ENCODE assay signal across 24 cellular contexts in the genomic region with DNA sequence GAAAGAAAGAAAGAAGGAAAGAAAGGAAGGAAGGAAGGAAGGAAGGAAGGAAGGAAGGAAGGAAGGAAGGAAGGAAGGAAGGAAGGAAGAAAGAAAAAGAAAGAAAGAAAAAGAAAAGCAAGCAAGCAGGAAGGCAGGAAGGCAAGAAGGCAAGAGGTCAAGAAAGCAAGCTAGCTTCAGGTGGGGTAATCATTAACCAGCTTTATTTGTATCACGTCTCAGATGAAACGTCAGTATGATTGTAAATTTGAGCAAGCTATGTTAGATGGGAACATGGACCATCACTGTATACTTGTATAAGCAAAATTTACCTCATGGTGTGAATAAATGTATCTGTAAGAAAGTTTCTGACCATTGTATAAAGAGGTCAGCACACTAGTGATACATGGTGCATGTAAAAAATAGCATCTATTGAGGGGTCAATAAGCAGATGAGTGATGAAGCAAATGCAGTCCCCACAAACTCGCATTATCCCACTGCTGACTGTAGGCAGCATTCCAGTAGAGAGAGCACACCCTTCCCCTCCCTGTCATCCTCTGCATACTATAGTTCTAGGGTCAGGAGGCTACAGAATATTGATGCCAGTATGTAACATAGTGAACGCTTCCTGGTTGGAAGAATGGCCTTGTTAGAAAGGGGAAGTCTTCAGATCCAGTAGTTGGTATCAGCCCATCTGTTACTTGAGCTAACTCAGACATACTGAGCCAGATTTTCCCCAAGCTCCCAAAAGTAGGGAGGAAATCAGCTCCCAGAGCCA. TPM values are rescaled to one million over a fixed set of nuclear protein-coding genes. Genes with fewer than 3 reads are reported as not detected.
DNase-seq lines count a peak whose midpoint lies in the region; ATAC-seq and TF ChIP-seq lines count a peak whose summit lies in the region.
"Had no signal": no experiment of that assay in that cellular context is flagged by ENCODE, and none has a peak within 500 bp of the region (broad histone marks: within the 10 kb centered on the region; RNA-seq: fewer than 3 reads in every experiment).

No MANE protein-coding gene starts in this region.

- CTCF ChIA-PET in Calu3 (lab: Charles Lee) = no interaction called here
- CTCF ChIA-PET in HEK293 (lab: Yijun Ruan, JAX) = no interaction called here

- POLR2A ChIA-PET in HEK293 (lab: Yijun Ruan, JAX) = no interaction called here

- intact Hi-C loops in Calu3 (cut with micrococcal nuclease; ENCODE audit: unreplicated experiment) (no loop called here), left colon (cut with DNase I, micrococcal nuclease) (no loop called here)

- TF ChIP-seq CTCF in Calu3 (IDR thresholded peaks at IDR 0.05; ENCODE audit: unreplicated experiment) (no peak), HEK293 (tag by site-specific recombination; IDR thresholded peaks at IDR 0.05) (no peak), type B pancreatic cell (conservative IDR thresholded peaks at IDR 0.05) (no peak), endodermal cell (conservative IDR thresholded peaks at IDR 0.05) (no peak)

- no peaks in the 10 kb centered on the region for H3K9me3 Mint-ChIP-seq in Calu3 (ENCODE audit: low read depth, unreplicated experiment)
- H3K9me3 Mint-ChIP-seq in type B pancreatic cell = no peaks in the 10 kb centered on the region
- no peaks in the 10 kb centered on the region for H3K9me3 Mint-ChIP-seq in stimulated activated naive CD8-positive, alpha-beta T cell treated with anti-CD3 and anti-CD28 coated beads, Interleukin-15, amount 100 ng/mL, for 72 hours
- H3K9me3 Mint-ChIP-seq in endodermal cell = no peaks in the 10 kb centered on the region
- H3K9me3 Mint-ChIP-seq: CD4-positive, alpha-beta T cell had no signal

- H3K27me3 Mint-ChIP-seq in Calu3 (ENCODE audit: unreplicated experiment) (no peaks in the 10 kb centered on the region), type B pancreatic cell (no peaks in the 10 kb centered on the region), endodermal cell (ENCODE audit: insufficient read depth) (no peaks in the 10 kb centered on the region)
- no peaks in the 10 kb centered on the region for H3K27me3 Mint-ChIP-seq in stimulated activated naive CD8-positive, alpha-beta T cell treated with anti-CD3 and anti-CD28 coated beads, Interleukin-15, amount 100 ng/mL, for 72 hours
- H3K27me3 Mint-ChIP-seq: CD4-positive, alpha-beta T cell had no signal

- H3K27ac ChIP-seq in HEK293 (ENCODE audit: extremely low read depth, low read depth, low read length) (no peak overlapping the region), endodermal cell (ENCODE audit: low read depth, low read length) (no peak overlapping the region)
- H3K27ac ChIP-seq: BLaER1 treated with 17β-estradiol and CSF1 and Interleukin-3, amounts not matched to agents 10 nM and 100 nM; PC-9; SJCRH30 had no signal

- BruUV-seq in Calu3 (replicated peaks; lab: Mats Ljungman, UMichigan) = no TSS peak

- H3K9ac ChIP-seq in endodermal cell (ENCODE audit: extremely low read depth, low read length, poor library complexity, severe bottlenecking) = no peak overlapping the region
- H3K9ac ChIP-seq: BLaER1 treated with 17β-estradiol and CSF1 and Interleukin-3, amounts not matched to agents 10 nM and 100 nM had no signal

- no peaks in the 10 kb centered on the region for H3K36me3 ChIP-seq in HEK293 (ENCODE audit: control insufficient read depth in 2 of 2, insufficient read depth in 1 of 2, low read length in 2 of 2)
- no peaks in the 10 kb centered on the region for H3K36me3 ChIP-seq in endodermal cell (ENCODE audit: control insufficient read depth, insufficient read depth, low read length)
- H3K36me3 ChIP-seq: BLaER1 treated with 17β-estradiol and CSF1 and Interleukin-3, amounts not matched to agents 10 nM and 100 nM; MG63; SJCRH30 had no signal

- H3K4me3 ChIP-seq in HEK293 (ENCODE audit: low read depth, low read length) (no peak overlapping the region), endodermal cell (ENCODE audit: low read length) (no peak overlapping the region)
- H3K4me3 ChIP-seq: BLaER1 treated with 17β-estradiol and CSF1 and Interleukin-3, amounts not matched to agents 10 nM and 100 nM; MG63; PC-9; SJCRH30 had no signal

- peak overlapping the region; percentile 70 for H3K27ac Mint-ChIP-seq in Calu3 (ENCODE audit: unreplicated experiment)
- peak overlapping the region; percentile 45 for H3K27ac Mint-ChIP-seq in type B pancreatic cell
- no peak overlapping the region for H3K27ac Mint-ChIP-seq in stimulated activated naive CD8-positive, alpha-beta T cell treated with anti-CD3 and anti-CD28 coated beads, Interleukin-15, amount 100 ng/mL, for 72 hours
- no peak overlapping the region for H3K27ac Mint-ChIP-seq in endodermal cell
- H3K27ac Mint-ChIP-seq: CD4-positive, alpha-beta T cell had no signal

- ATAC-seq in left colon = peak; percentile 84
- ATAC-seq in stimulated activated naive CD8-positive, alpha-beta T cell treated with anti-CD3 and anti-CD28 coated beads, Interleukin-15, amount 100 ng/mL, for 72 hours = no peak
- ATAC-seq: Right ventricle myocardium inferior, SK-N-SH treated with all-trans-retinoic acid at 6 μM for 48 hours had no signal

- no peaks in the 10 kb centered on the region for H3K27me3 ChIP-seq in endodermal cell (ENCODE audit: control insufficient read depth, insufficient read depth, low read length, poor library complexity, severe bottlenecking)
- H3K27me3 ChIP-seq: BLaER1 treated with 17β-estradiol and CSF1 and Interleukin-3, amounts not matched to agents 10 nM and 100 nM; MG63; SJCRH30 had no signal

- H3K4me1 ChIP-seq in HEK293 (ENCODE audit: control insufficient read depth, insufficient read depth, low read length) = no peaks in the 10 kb centered on the region
- H3K4me1 ChIP-seq in endodermal cell (ENCODE audit: control insufficient read depth, insufficient read depth, low read length) = no peaks in the 10 kb centered on the region
- H3K4me1 ChIP-seq: BLaER1 treated with 17β-estradiol and CSF1 and Interleukin-3, amounts not matched to agents 10 nM and 100 nM; SJCRH30 had no signal

- H3K9me3 ChIP-seq in HEK293 (ENCODE audit: control insufficient read depth, insufficient read depth, low read depth, low read length) = no peaks in the 10 kb centered on the region
- H3K9me3 ChIP-seq in endodermal cell (ENCODE audit: control insufficient read depth, low read length) = no peaks in the 10 kb centered on the region
- H3K9me3 ChIP-seq: BLaER1 treated with 17β-estradiol and CSF1 and Interleukin-3, amounts not matched to agents 10 nM and 100 nM; MG63; SJCRH30 had no signal

- H3K4me1 Mint-ChIP-seq in Calu3 (ENCODE audit: low read depth, unreplicated experiment) (peaks cover 41% of the 10 kb centered on the region), type B pancreatic cell (ENCODE audit: unreplicated experiment) (peaks cover 4% of the 10 kb centered on the region), endodermal cell (peaks cover 3% of the 10 kb centered on the region)
- H3K4me1 Mint-ChIP-seq in stimulated activated naive CD8-positive, alpha-beta T cell treated with anti-CD3 and anti-CD28 coated beads, Interleukin-15, amount 100 ng/mL, for 72 hours = no peaks in the 10 kb centered on the region

- H3K4me3 Mint-ChIP-seq in Calu3 (ENCODE audit: low read depth, unreplicated experiment) (peak overlapping the region; percentile 26), type B pancreatic cell (no peak overlapping the region), endodermal cell (no peak overlapping the region)
- no peak overlapping the region for H3K4me3 Mint-ChIP-seq in stimulated activated naive CD8-positive, alpha-beta T cell treated with anti-CD3 and anti-CD28 coated beads, Interleukin-15, amount 100 ng/mL, for 72 hours
- H3K4me3 Mint-ChIP-seq: CD4-positive, alpha-beta T cell had no signal

- DNase-seq in Calu3 (no peak), left colon (no peak), type B pancreatic cell (ENCODE audit: extremely low spot score, unreplicated experiment) (no peak), endodermal cell (no peak)
- no peak for DNase-seq in stimulated activated naive CD8-positive, alpha-beta T cell treated with anti-CD3 and anti-CD28 coated beads, Interleukin-15, amount 100 ng/mL, for 72 hours
- no peak for DNase-seq in activated effector memory CD4-positive, alpha-beta T cell treated with Interleukin-2 at 50 U/mL for 16 hours
- DNase-seq: AML-193; CD4-positive, alpha-beta T cell; DMS79 treated with DMSO at 0.1 percent for 48 hours; GF-D8; KG1; MG63; NCI-H1694; NCI-H2029 treated with DMSO at 0.1 percent for 48 hours; NCI-H446 treated with DMSO at 0.1 percent for 48 hours; NCI-H82; NK-92 treated with Interleukin-12 subunit alpha and Interleukin-12 subunit beta, amount 100 ng/mL, for 24 hours; PC-9; SJCRH30 had no signal

- WGBS in endodermal cell (ENCODE audit: insufficient coverage in 1 of 2, insufficient read length in 1 of 2), 2 experiments = 86 to 94% methylated on average over 1 to 4 of the region's 4 CpGs

- H3K36me3 Mint-ChIP-seq in Calu3 (ENCODE audit: insufficient read depth, unreplicated experiment) (peaks cover 8% of the 10 kb centered on the region), type B pancreatic cell (no peaks in the 10 kb centered on the region), endodermal cell (ENCODE audit: low read depth) (no peaks in the 10 kb centered on the region)

TF ChIP-seq in HEK293, 187 proteins besides CTCF, POLR2A, EP300 and RAD21:
- TF ChIP-seq, protein P1, sequence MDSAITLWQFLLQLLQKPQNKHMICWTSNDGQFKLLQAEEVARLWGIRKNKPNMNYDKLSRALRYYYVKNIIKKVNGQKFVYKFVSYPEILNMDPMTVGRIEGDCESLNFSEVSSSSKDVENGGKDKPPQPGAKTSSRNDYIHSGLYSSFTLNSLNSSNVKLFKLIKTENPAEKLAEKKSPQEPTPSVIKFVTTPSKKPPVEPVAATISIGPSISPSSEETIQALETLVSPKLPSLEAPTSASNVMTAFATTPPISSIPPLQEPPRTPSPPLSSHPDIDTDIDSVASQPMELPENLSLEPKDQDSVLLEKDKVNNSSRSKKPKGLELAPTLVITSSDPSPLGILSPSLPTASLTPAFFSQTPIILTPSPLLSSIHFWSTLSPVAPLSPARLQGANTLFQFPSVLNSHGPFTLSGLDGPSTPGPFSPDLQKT (IDR thresholded peaks at IDR 0.05; ENCODE audit: borderline replicate concordance, low read depth, low read length) = no peak
- TF ChIP-seq ZBTB17 (tag by site-specific recombination; IDR thresholded peaks at IDR 0.05) = no peak
- peak; percentile 46 for TF ChIP-seq ZNF366 (tag by site-specific recombination; conservative IDR thresholded peaks at IDR 0.05)

RNA-seq across cellular contexts. Expression of gene KLHL34, which starts 16.5 kb away (rescaled TPM):
- total RNA-seq in Calu3 (2022) (0.10 and 0.12 TPM in 2 replicates), left colon (1 to 10 TPM; 2.7 to 3.0 TPM), type B pancreatic cell (ENCODE audit: low replicate concordance) (0.21 TPM in 1 of 2 replicates, not detected in the other), endodermal cell (under 1 TPM in 1 of 2 donors, not detected in 1; 0.13 TPM)
- polyA plus RNA-seq in endodermal cell (2013, experiment 1 of 2) = not detected
- not detected for polyA plus RNA-seq in endodermal cell (2013, experiment 2 of 2)
- total RNA-seq: PC-9, RPMI7951, SJCRH30 had no signal

Comparison
In these comparisons a context has a peak if more than half of its experiments do, and no peak if none do; other contexts are left out.
1. H3K27ac Mint-ChIP-seq: peak in Calu3 (single experiment) and type B pancreatic cell (single experiment); none in stimulated activated naive CD8-positive, alpha-beta T cell treated with anti-CD3 and anti-CD28 coated beads, Interleukin-15, amount 100 ng/mL, for 72 hours (0 of 2) and endodermal cell (single experiment).